19 cellular contexts compared by ENCODE assay signal in genomic region chr9:105531530-105531929, GRCh38. TPM values are rescaled to one million over a fixed set of nuclear protein-coding genes. Genes with fewer than 3 reads are reported as not detected.
DNase-seq lines count a peak whose midpoint lies in the region; ATAC-seq and TF ChIP-seq lines count a peak whose summit lies in the region.
"Had no signal": no experiment of that assay in that cellular context is flagged by ENCODE, and none has a peak within 500 bp of the region (broad histone marks: within the 10 kb centered on the region; RNA-seq: fewer than 3 reads in every experiment).

No MANE protein-coding gene starts in this region.

- H3K36me3 Mint-ChIP-seq in activated naive CD4-positive, alpha-beta T cell treated with anti-CD3 and anti-CD28 coated beads, Interleukin-2, amount 50 U/mL, for 24 hours = no peaks in the 10 kb centered on the region
- no peaks in the 10 kb centered on the region for H3K36me3 Mint-ChIP-seq in activated naive CD4-positive, alpha-beta T cell treated with anti-CD3 and anti-CD28 coated beads, Interleukin-2, amount 10 ng/mL, durations not matched to agents 7 days and 5 days
- H3K36me3 Mint-ChIP-seq in activated naive CD8-positive, alpha-beta T cell treated with anti-CD3 and anti-CD28 coated beads, Interleukin-2, amount 10 ng/mL, durations not matched to agents 7 days and 5 days = peaks cover 18% of the 10 kb centered on the region

- no peak for DNase-seq in activated naive CD4-positive, alpha-beta T cell treated with anti-CD3 and anti-CD28 coated beads, Interleukin-2, amount 10 ng/mL, durations not matched to agents 7 days and 5 days
- no peak for DNase-seq in activated naive CD8-positive, alpha-beta T cell treated with anti-CD3 and anti-CD28 coated beads, Interleukin-2, amount 10 ng/mL, durations not matched to agents 7 days and 5 days
- DNase-seq in left lobe of liver (ENCODE audit: low spot score) (no peak), NCI-H446 treated with DMSO at 0.1 percent for 48 hours (lab: John Stamatoyannopoulos, UW) (no peak), esophagus muscularis mucosa (ENCODE audit: extremely low spot score) (no peak), SHP77 (lab: John Stamatoyannopoulos, UW) (no peak)
- DNase-seq: CD4-positive, alpha-beta memory T cell; GDM1; NCI-H1105 treated with DMSO at 0.1 percent for 48 hours; NCI-H1694; NCI-H2081 treated with DMSO at 0.1 percent for 48 hours; NCI-H748 treated with DMSO at 0.1 percent for 48 hours; NK-92 treated with Interleukin-12 subunit alpha and Interleukin-12 subunit beta, amount 100 ng/mL, for 24 hours; SHP77 treated with DMSO at 0.1 percent for 48 hours; SK-N-SH had no signal

- intact Hi-C loops in esophagus muscularis mucosa (cut with DNase I) = no loop called here

- H3K4me1 ChIP-seq in subcutaneous abdominal adipose tissue (ENCODE audit: control insufficient read depth in 5 of 5, insufficient read depth in 5 of 5, low read length in 5 of 5) (peaks cover 0 to 17% (median 11%) of the 10 kb centered on the region in 5 donors), esophagus muscularis mucosa (no peaks in the 10 kb centered on the region)
- H3K4me1 ChIP-seq: HAP-1 had no signal

- H3K27me3 ChIP-seq in subcutaneous abdominal adipose tissue (ENCODE audit: control insufficient read depth in 5 of 5, insufficient read depth in 4 of 5, low read length in 5 of 5) (no peaks in the 10 kb centered on the region), esophagus muscularis mucosa (no peaks in the 10 kb centered on the region)

- H3K9me3 Mint-ChIP-seq in activated naive CD4-positive, alpha-beta T cell treated with anti-CD3 and anti-CD28 coated beads, Interleukin-2, amount 50 U/mL, for 24 hours = no peaks in the 10 kb centered on the region
- H3K9me3 Mint-ChIP-seq in activated naive CD4-positive, alpha-beta T cell treated with anti-CD3 and anti-CD28 coated beads, Interleukin-2, amount 10 ng/mL, durations not matched to agents 7 days and 5 days = peaks cover 1% of the 10 kb centered on the region
- peaks cover 6% of the 10 kb centered on the region for H3K9me3 Mint-ChIP-seq in activated naive CD8-positive, alpha-beta T cell treated with anti-CD3 and anti-CD28 coated beads, Interleukin-2, amount 10 ng/mL, durations not matched to agents 7 days and 5 days

- no peak overlapping the region for H3K4me3 ChIP-seq in subcutaneous abdominal adipose tissue (ENCODE audit: low read depth in 1 of 5, low read length in 5 of 5)
- H3K4me3 ChIP-seq in esophagus muscularis mucosa = no peak overlapping the region
- H3K4me3 ChIP-seq: HAP-1 had no signal

- peaks cover 4 to 14% (median 10%) of the 10 kb centered on the region in 5 donors for H3K36me3 ChIP-seq in subcutaneous abdominal adipose tissue (ENCODE audit: control insufficient read depth in 5 of 5, insufficient read depth in 5 of 5, low read length in 5 of 5)
- peaks cover 0 to 27% (median 9%) of the 10 kb centered on the region in 4 donors for H3K36me3 ChIP-seq in esophagus muscularis mucosa

- peaks cover 8% of the 10 kb centered on the region for H3K4me1 Mint-ChIP-seq in activated naive CD4-positive, alpha-beta T cell treated with anti-CD3 and anti-CD28 coated beads, Interleukin-2, amount 50 U/mL, for 24 hours
- peaks cover 5% of the 10 kb centered on the region for H3K4me1 Mint-ChIP-seq in activated naive CD4-positive, alpha-beta T cell treated with anti-CD3 and anti-CD28 coated beads, Interleukin-2, amount 10 ng/mL, durations not matched to agents 7 days and 5 days
- H3K4me1 Mint-ChIP-seq in activated naive CD8-positive, alpha-beta T cell treated with anti-CD3 and anti-CD28 coated beads, Interleukin-2, amount 10 ng/mL, durations not matched to agents 7 days and 5 days = peaks cover 15% of the 10 kb centered on the region

- CTCF ChIA-PET in activated naive CD4-positive, alpha-beta T cell treated with anti-CD3 and anti-CD28 coated beads, Interleukin-2, amount 10 ng/mL, durations not matched to agents 7 days and 5 days (lab: Charles Lee) = no interaction called here

- H3K4me3 Mint-ChIP-seq in activated naive CD4-positive, alpha-beta T cell treated with anti-CD3 and anti-CD28 coated beads, Interleukin-2, amount 50 U/mL, for 24 hours = no peak overlapping the region
- H3K4me3 Mint-ChIP-seq in activated naive CD4-positive, alpha-beta T cell treated with anti-CD3 and anti-CD28 coated beads, Interleukin-2, amount 10 ng/mL, durations not matched to agents 7 days and 5 days = no peak overlapping the region
- peak overlapping the region; percentile 51 for H3K4me3 Mint-ChIP-seq in activated naive CD8-positive, alpha-beta T cell treated with anti-CD3 and anti-CD28 coated beads, Interleukin-2, amount 10 ng/mL, durations not matched to agents 7 days and 5 days
- H3K4me3 Mint-ChIP-seq: CD4-positive, alpha-beta memory T cell; IgD-negative memory B cell had no signal

- peak overlapping the region; percentile 34 for H3K27ac ChIP-seq in subcutaneous abdominal adipose tissue (ENCODE audit: low read depth, low read length)
- no peak overlapping the region for H3K27ac ChIP-seq in esophagus muscularis mucosa (replicated peaks in 1 of 4)

- peak overlapping the region; percentile 39 for H3K27ac Mint-ChIP-seq in activated naive CD4-positive, alpha-beta T cell treated with anti-CD3 and anti-CD28 coated beads, Interleukin-2, amount 50 U/mL, for 24 hours
- H3K27ac Mint-ChIP-seq in activated naive CD4-positive, alpha-beta T cell treated with anti-CD3 and anti-CD28 coated beads, Interleukin-2, amount 10 ng/mL, durations not matched to agents 7 days and 5 days = no peak overlapping the region
- peak overlapping the region; percentile 62 for H3K27ac Mint-ChIP-seq in activated naive CD8-positive, alpha-beta T cell treated with anti-CD3 and anti-CD28 coated beads, Interleukin-2, amount 10 ng/mL, durations not matched to agents 7 days and 5 days
- H3K27ac Mint-ChIP-seq: IgD-negative memory B cell had no signal

- no peak for TF ChIP-seq POLR2A in esophagus muscularis mucosa (IDR thresholded peaks at IDR 0.05; ENCODE audit: low read depth)

- POLR2A ChIA-PET in activated naive CD8-positive, alpha-beta T cell treated with anti-CD3 and anti-CD28 coated beads, Interleukin-2, amount 10 ng/mL, durations not matched to agents 7 days and 5 days (lab: Charles Lee) = no interaction called here

- no peak for ATAC-seq in activated naive CD8-positive, alpha-beta T cell treated with anti-CD3 and anti-CD28 coated beads, Interleukin-2, amount 10 ng/mL, durations not matched to agents 7 days and 5 days (ENCODE audit: low read depth)
- peak; percentile 63 for ATAC-seq in left lobe of liver

- WGBS in esophagus muscularis mucosa = 81% methylated on average over 3 of the region's 3 CpGs

- no peak overlapping the region for H3K9ac ChIP-seq in subcutaneous abdominal adipose tissue (ENCODE audit: low read length in 5 of 5)
- H3K9ac ChIP-seq: SK-N-SH had no signal

- H3K27me3 Mint-ChIP-seq in activated naive CD4-positive, alpha-beta T cell treated with anti-CD3 and anti-CD28 coated beads, Interleukin-2, amount 50 U/mL, for 24 hours = peaks cover 2% of the 10 kb centered on the region
- H3K27me3 Mint-ChIP-seq in activated naive CD4-positive, alpha-beta T cell treated with anti-CD3 and anti-CD28 coated beads, Interleukin-2, amount 10 ng/mL, durations not matched to agents 7 days and 5 days = no peaks in the 10 kb centered on the region
- H3K27me3 Mint-ChIP-seq in activated naive CD8-positive, alpha-beta T cell treated with anti-CD3 and anti-CD28 coated beads, Interleukin-2, amount 10 ng/mL, durations not matched to agents 7 days and 5 days = no peaks in the 10 kb centered on the region
- H3K27me3 Mint-ChIP-seq: CD4-positive, alpha-beta memory T cell; IgD-negative memory B cell had no signal

- H3K9me3 ChIP-seq in subcutaneous abdominal adipose tissue (ENCODE audit: control insufficient read depth in 5 of 5, low read length in 5 of 5) (no peaks in the 10 kb centered on the region), esophagus muscularis mucosa (no peaks in the 10 kb centered on the region)
- H3K9me3 ChIP-seq: SK-N-SH had no signal

- TF ChIP-seq CTCF in esophagus muscularis mucosa (IDR thresholded peaks at IDR 0.05) = no peak

- TF ChIP-seq EP300 in esophagus muscularis mucosa (IDR thresholded peaks at IDR 0.05) = no peak

RNA-seq across cellular contexts. Expression of gene FKTN, which starts 26.4 kb away (rescaled TPM):
- total RNA-seq in activated naive CD8-positive, alpha-beta T cell treated with anti-CD3 and anti-CD28 coated beads, Interleukin-2, amount 10 ng/mL, durations not matched to agents 7 days and 5 days = 10 to 100 TPM; 14.8 to 15.7 TPM
- total RNA-seq in left lobe of liver = 5.1 TPM
- total RNA-seq in esophagus muscularis mucosa = 10 to 100 TPM in 3 of 4 donors, 1 to 10 TPM in 1; 5.1 to 21.3 (median 14.7) TPM
